8 cellular contexts compared by ENCODE assay signal in genomic region chr19:54189668-54190502, GRCh38. TPM values are rescaled to one million over a fixed set of nuclear protein-coding genes. Genes with fewer than 3 reads are reported as not detected.
DNase-seq lines count a peak whose midpoint lies in the region; ATAC-seq and TF ChIP-seq lines count a peak whose summit lies in the region.

No MANE protein-coding gene starts in this region.

- no peaks in the 10 kb centered on the region for H3F3A ChIP-seq in PC-3 (ENCODE audit: low read length, unreplicated experiment)

- intact Hi-C loops in PC-3 (cut with micrococcal nuclease), result loop anchor here (1.0 to 2.0 kb wide), 5 partner anchors 10 to 53 kb away; partner anchors contain the start of genes CNOT3, LENG1, RPS9 and TMC4
- intact Hi-C loops in mucosa of descending colon (cut with DNase I, micrococcal nuclease), result no loop called here

- H3K4me3 ChIP-seq in Jurkat, Clone E6-1 (ENCODE audit: low read length), result peak overlapping the region; percentile 65
- H3K4me3 ChIP-seq in PC-3 (ENCODE audit: low read length) (peak overlapping the region; percentile 74), epithelial cell of proximal tubule (ENCODE audit: low read depth, low read length) (peak overlapping the region; percentile 87), mucosa of descending colon (peak overlapping the region; percentile 45)

- H2AFZ ChIP-seq in PC-3 (ENCODE audit: low read length), result peak overlapping the region; percentile 93

- ATAC-seq in GM21717 (IDR thresholded peaks at IDR 0.05; ENCODE audit: unreplicated experiment) (peak; percentile 45), PC-3 (peak; percentile 58), mucosa of descending colon (peak; percentile 69)

- peak overlapping the region; percentile 99 for H3K27ac Mint-ChIP-seq in activated T-cell treated with anti-CD3 and anti-CD28 coated beads, Interleukin-2, amount 50 U/mL, for 24 hours

- H3K36me3 Mint-ChIP-seq in activated T-cell treated with anti-CD3 and anti-CD28 coated beads, Interleukin-2, amount 50 U/mL, for 24 hours (ENCODE audit: low read depth), result peaks cover 68% of the 10 kb centered on the region

- H3K27me3 Mint-ChIP-seq in activated T-cell treated with anti-CD3 and anti-CD28 coated beads, Interleukin-2, amount 50 U/mL, for 24 hours, result no peaks in the 10 kb centered on the region

- peak overlapping the region; percentile 89 for H3K27ac ChIP-seq in PC-3 (ENCODE audit: low read length)

- BruUV-seq in PC-3 (replicated peaks; lab: Mats Ljungman, UMichigan), result no TSS peak

- CTCF ChIA-PET in PC-3 (lab: Charles Lee), result interaction anchor here (0.5 to 1.6 kb wide), 6 partner anchors 13 to 53 kb away, joined by 3 to 11 read pairs (median 6); partner anchors contain the start of genes CNOT3 and TMC4

- H4K20me1 ChIP-seq in PC-3 (ENCODE audit: low read length), result no peaks in the 10 kb centered on the region

- peak overlapping the region; percentile 91 for H3K9ac ChIP-seq in PC-3 (ENCODE audit: low read length)

- H3K4me3 Mint-ChIP-seq in activated T-cell treated with anti-CD3 and anti-CD28 coated beads, Interleukin-2, amount 50 U/mL, for 24 hours, result peak overlapping the region; percentile 84

- H3K9me2 ChIP-seq in PC-3 (replicated peaks; ENCODE audit: low read length), result no peaks in the 10 kb centered on the region

- H3K79me2 ChIP-seq in PC-3 (ENCODE audit: low read length), result peaks cover 51% of the 10 kb centered on the region

- TF ChIP-seq CTCF in PC-3 (conservative IDR thresholded peaks at IDR 0.05; ENCODE audit: low read depth, low read length), result no peak
- TF ChIP-seq CTCF in epithelial cell of proximal tubule (conservative IDR thresholded peaks at IDR 0.05; ENCODE audit: low read depth, low read length), result no peak
- TF ChIP-seq CTCF in mucosa of descending colon (IDR thresholded peaks at IDR 0.05), result no peak

- no peaks in the 10 kb centered on the region for H3K27me3 ChIP-seq in PC-3 (ENCODE audit: low read length)

- DNase-seq in DMS53 (lab: John Stamatoyannopoulos, UW) (peak; percentile 100), PC-3 (peak; percentile 100), epithelial cell of proximal tubule (ENCODE audit: low read depth) (peak; percentile 99), mucosa of descending colon (peak; percentile 100)
- peak; percentile 100 for DNase-seq in Jurkat, Clone E6-1 (ENCODE audit: low read depth, low spot score)
- DNase-seq in activated T-cell treated with anti-CD3 and anti-CD28 coated beads, Interleukin-2, amount 50 U/mL, for 24 hours, result peak; percentile 100
- DNase-seq in stimulated activated CD8-positive, alpha-beta memory T cell treated with anti-CD3 and anti-CD28 coated beads, Interleukin-4, amount 100 ng/mL, for 1 hour (ENCODE audit: low read depth in 2 of 2, low spot score in 1 of 2), result peak; percentile 99 to 100

- POLR2A ChIA-PET in PC-3 (lab: Charles Lee; ENCODE audit: unreplicated experiment), result interaction anchor here (0.5 to 3.5 kb wide), 18 partner anchors 10 to 1931 kb away, joined by 3 to 22 read pairs (median 4); partner anchors contain the start of genes CNOT3, EPS8L1, LENG1 and LENG8

- H3K4me1 ChIP-seq in PC-3 (ENCODE audit: insufficient read depth, low read length), result peaks cover 19% of the 10 kb centered on the region
- H3K4me1 ChIP-seq in mucosa of descending colon (ENCODE audit: low read depth), result peaks cover 29% of the 10 kb centered on the region

- H3K9me3 Mint-ChIP-seq in activated T-cell treated with anti-CD3 and anti-CD28 coated beads, Interleukin-2, amount 50 U/mL, for 24 hours, result no peaks in the 10 kb centered on the region

- H3K4me2 ChIP-seq in PC-3 (ENCODE audit: low read length), result peak overlapping the region; percentile 98

- peaks cover 45% of the 10 kb centered on the region for H3K4me1 Mint-ChIP-seq in activated T-cell treated with anti-CD3 and anti-CD28 coated beads, Interleukin-2, amount 50 U/mL, for 24 hours (ENCODE audit: low read depth)

- peaks cover 21% of the 10 kb centered on the region; the same call in 1 of the 2 replicates for H3K36me3 ChIP-seq in PC-3 (ENCODE audit: low read depth, low read length)
- H3K36me3 ChIP-seq in mucosa of descending colon (ENCODE audit: low read depth), result peaks cover 23% of the 10 kb centered on the region

- H3K9me3 ChIP-seq in PC-3 (ENCODE audit: low read length), result no peaks in the 10 kb centered on the region
- no peaks in the 10 kb centered on the region for H3K9me3 ChIP-seq in mucosa of descending colon

RNA-seq across cellular contexts. Expression of gene MBOAT7, which starts 0.5 kb away (rescaled TPM):
- 50.3 TPM for polyA plus RNA-seq in Jurkat, Clone E6-1 (2012; ENCODE audit: insufficient read depth, insufficient read length)
- total RNA-seq in PC-3 (2014; rRNA removed), result 231 and 261 TPM in 2 replicates
- 109 and 218 TPM in 2 replicates for total RNA-seq in epithelial cell of proximal tubule
- total RNA-seq in mucosa of descending colon, result 100 to 1,000 TPM in 2 of 3 donors, 10 to 100 TPM in 1; 79.9 to 176 (median 113) TPM

RNA-seq across cellular contexts. Expression of gene TSEN34, which starts 1.2 kb away (rescaled TPM):
- polyA plus RNA-seq in Jurkat, Clone E6-1 (2012; ENCODE audit: insufficient read depth, insufficient read length), result 20.6 TPM
- total RNA-seq in PC-3 (2014; rRNA removed), result 122 and 173 TPM in 2 replicates
- 154 and 174 TPM in 2 replicates for total RNA-seq in epithelial cell of proximal tubule
- 10 to 100 TPM; 35.0 to 40.3 (median 35.2) TPM for total RNA-seq in mucosa of descending colon

RNA-seq across cellular contexts. Expression of gene RPS9, which starts 10.8 kb away (rescaled TPM):
- 2,252 TPM for polyA plus RNA-seq in Jurkat, Clone E6-1 (2012; ENCODE audit: insufficient read depth, insufficient read length)
- 3,477 and 3,621 TPM in 2 replicates for total RNA-seq in PC-3 (2014; rRNA removed)
- total RNA-seq in epithelial cell of proximal tubule, result 2,374 and 2,446 TPM in 2 replicates
- 1,000 to 10,000 TPM in 2 of 3 donors, 100 to 1,000 TPM in 1; 873 to 1,110 (median 1,027) TPM for total RNA-seq in mucosa of descending colon

RNA-seq across cellular contexts. Expression of gene TMC4, which starts 16.9 kb away (rescaled TPM):
- 1.9 TPM for polyA plus RNA-seq in Jurkat, Clone E6-1 (2012; ENCODE audit: insufficient read depth, insufficient read length)
- total RNA-seq in PC-3 (2014; rRNA removed) (11.2 and 13.4 TPM in 2 replicates), epithelial cell of proximal tubule (3.7 and 9.5 TPM in 2 replicates), mucosa of descending colon (100 to 1,000 TPM; 107 to 276 (median 178) TPM)

RNA-seq across cellular contexts. Expression of gene LENG1, which starts 30.4 kb away (rescaled TPM):
- 18.9 TPM for polyA plus RNA-seq in Jurkat, Clone E6-1 (2012; ENCODE audit: insufficient read depth, insufficient read length)
- total RNA-seq in PC-3 (2014; rRNA removed) (13.6 and 18.8 TPM in 2 replicates), epithelial cell of proximal tubule (6.7 and 11.5 TPM in 2 replicates), mucosa of descending colon (10 to 100 TPM in 1 of 3 donors, 1 to 10 TPM in 2; 7.5 to 10.8 (median 8.0) TPM)

Comparison
In these comparisons a context has a peak if more than half of its experiments do, and no peak if none do; other contexts are left out.
1. Peak in every context shown above with its lines: DNase-seq, ATAC-seq, H3K4me3 ChIP-seq and H3K27ac ChIP-seq.